14 cellular contexts compared by ENCODE assay signal in genomic region chr10:45454859-45455258, GRCh38.
A peak's percentile ranks its signal among the peaks of the same experiment; 100 is the strongest.
DNase-seq lines count a peak whose midpoint lies in the region; ATAC-seq and TF ChIP-seq lines count a peak whose summit lies in the region.
"Had no signal": no experiment of that assay in that cellular context is flagged by ENCODE, and none has a peak within 500 bp of the region (broad histone marks: within the 10 kb centered on the region; RNA-seq: fewer than 3 reads in every experiment).

No MANE protein-coding gene starts in this region.

- DNase-seq in activated naive CD4-positive, alpha-beta T cell treated with anti-CD3 and anti-CD28 coated beads, Interleukin-2, amount 50 U/mL, for 16 hours: no peak
- no peak for DNase-seq in activated CD8-positive, alpha-beta T cell treated with anti-CD3 and anti-CD28 coated beads, Interleukin-2, amount 10 ng/mL, durations not matched to agents 7 days and 5 days
- no peak for DNase-seq in neural crest cell (ENCODE audit: low read depth, low spot score)
- no peak for DNase-seq in mesothelial cell of epicardium (ENCODE audit: low spot score in 2 of 2, unreplicated experiment in 2 of 2)
- no peak for DNase-seq in dedifferentiated amniotic fluid mesenchymal stem cell (ENCODE audit: extremely low spot score)
- DNase-seq: ACHN, NCI-H1092, occipital lobe, SHP77 treated with DMSO at 0.1 percent for 48 hours, tibial artery had no signal

- no peaks in the 10 kb centered on the region for H3K27me3 Mint-ChIP-seq in activated naive CD4-positive, alpha-beta T cell treated with anti-CD3 and anti-CD28 coated beads, Interleukin-2, amount 50 U/mL, for 24 hours
- H3K27me3 Mint-ChIP-seq in activated CD8-positive, alpha-beta T cell treated with anti-CD3 and anti-CD28 coated beads, Interleukin-2, amount 10 ng/mL, durations not matched to agents 7 days and 5 days (ENCODE audit: low read depth): no peaks in the 10 kb centered on the region
- H3K27me3 Mint-ChIP-seq in neural crest cell (ENCODE audit: low read depth) (no peaks in the 10 kb centered on the region), mesothelial cell of epicardium (ENCODE audit: low read depth) (no peaks in the 10 kb centered on the region)

- no peaks in the 10 kb centered on the region for H3K9me3 Mint-ChIP-seq in activated naive CD4-positive, alpha-beta T cell treated with anti-CD3 and anti-CD28 coated beads, Interleukin-2, amount 50 U/mL, for 24 hours
- no peaks in the 10 kb centered on the region for H3K9me3 Mint-ChIP-seq in activated CD8-positive, alpha-beta T cell treated with anti-CD3 and anti-CD28 coated beads, Interleukin-2, amount 10 ng/mL, durations not matched to agents 7 days and 5 days (ENCODE audit: insufficient read depth)
- H3K9me3 Mint-ChIP-seq in neural crest cell (no peaks in the 10 kb centered on the region), mesothelial cell of epicardium (no peaks in the 10 kb centered on the region)

- peaks cover 3% of the 10 kb centered on the region for H3K4me1 Mint-ChIP-seq in activated naive CD4-positive, alpha-beta T cell treated with anti-CD3 and anti-CD28 coated beads, Interleukin-2, amount 50 U/mL, for 24 hours
- H3K4me1 Mint-ChIP-seq in activated CD8-positive, alpha-beta T cell treated with anti-CD3 and anti-CD28 coated beads, Interleukin-2, amount 10 ng/mL, durations not matched to agents 7 days and 5 days (ENCODE audit: low read depth): peaks cover 57% of the 10 kb centered on the region
- H3K4me1 Mint-ChIP-seq in neural crest cell: no peaks in the 10 kb centered on the region
- no peaks in the 10 kb centered on the region for H3K4me1 Mint-ChIP-seq in mesothelial cell of epicardium

- CTCF ChIA-PET in activated CD8-positive, alpha-beta T cell treated with anti-CD3 and anti-CD28 coated beads, Interleukin-2, amount 10 ng/mL, durations not matched to agents 7 days and 5 days (lab: Charles Lee): interaction anchor here (1.6 kb wide), 1 partner anchor 35 kb away, joined by 4 read pairs; no protein-coding TSS in a partner anchor

- POLR2A ChIA-PET in activated CD8-positive, alpha-beta T cell treated with anti-CD3 and anti-CD28 coated beads, Interleukin-2, amount 10 ng/mL, durations not matched to agents 7 days and 5 days (lab: Charles Lee): interaction anchor here (1.1 to 2.6 kb wide), 2 partner anchors 34 to 35 kb away, joined by 5 to 11 read pairs; no protein-coding TSS in a partner anchor

- peak; percentile 48 for ATAC-seq in HG02678 (IDR thresholded peaks at IDR 0.05; ENCODE audit: unreplicated experiment)
- ATAC-seq in activated CD8-positive, alpha-beta T cell treated with anti-CD3 and anti-CD28 coated beads, Interleukin-2, amount 10 ng/mL, durations not matched to agents 7 days and 5 days: peak; percentile 71
- no peak for ATAC-seq in HG03039 (IDR thresholded peaks at IDR 0.05; ENCODE audit: unreplicated experiment)
- ATAC-seq: sciatic nerve had no signal

- no peak for TF ChIP-seq CTCF in neural crest cell (conservative IDR thresholded peaks at IDR 0.05)
- no peak for TF ChIP-seq CTCF in mesothelial cell of epicardium (IDR thresholded peaks at IDR 0.05; ENCODE audit: unreplicated experiment)

- H3K4me3 Mint-ChIP-seq in activated naive CD4-positive, alpha-beta T cell treated with anti-CD3 and anti-CD28 coated beads, Interleukin-2, amount 50 U/mL, for 24 hours: no peak overlapping the region
- H3K4me3 Mint-ChIP-seq in activated CD8-positive, alpha-beta T cell treated with anti-CD3 and anti-CD28 coated beads, Interleukin-2, amount 10 ng/mL, durations not matched to agents 7 days and 5 days: peak overlapping the region; percentile 34
- H3K4me3 Mint-ChIP-seq in neural crest cell (no peak overlapping the region), mesothelial cell of epicardium (no peak overlapping the region)

- peaks cover 17% of the 10 kb centered on the region for H3K36me3 Mint-ChIP-seq in activated naive CD4-positive, alpha-beta T cell treated with anti-CD3 and anti-CD28 coated beads, Interleukin-2, amount 50 U/mL, for 24 hours
- H3K36me3 Mint-ChIP-seq in activated CD8-positive, alpha-beta T cell treated with anti-CD3 and anti-CD28 coated beads, Interleukin-2, amount 10 ng/mL, durations not matched to agents 7 days and 5 days (ENCODE audit: low read depth): peaks cover 34% of the 10 kb centered on the region
- H3K36me3 Mint-ChIP-seq in neural crest cell (ENCODE audit: low read depth): peaks cover 2% of the 10 kb centered on the region
- peaks cover 11% of the 10 kb centered on the region for H3K36me3 Mint-ChIP-seq in mesothelial cell of epicardium

- H3K27ac Mint-ChIP-seq in activated naive CD4-positive, alpha-beta T cell treated with anti-CD3 and anti-CD28 coated beads, Interleukin-2, amount 50 U/mL, for 24 hours: peak overlapping the region; percentile 76
- peak overlapping the region; percentile 97 for H3K27ac Mint-ChIP-seq in activated CD8-positive, alpha-beta T cell treated with anti-CD3 and anti-CD28 coated beads, Interleukin-2, amount 10 ng/mL, durations not matched to agents 7 days and 5 days
- peak overlapping the region; percentile 21 for H3K27ac Mint-ChIP-seq in neural crest cell (ENCODE audit: unreplicated experiment)
- H3K27ac Mint-ChIP-seq in mesothelial cell of epicardium: no peak overlapping the region
